36 cellular contexts compared by ENCODE assay signal in the genomic region with DNA sequence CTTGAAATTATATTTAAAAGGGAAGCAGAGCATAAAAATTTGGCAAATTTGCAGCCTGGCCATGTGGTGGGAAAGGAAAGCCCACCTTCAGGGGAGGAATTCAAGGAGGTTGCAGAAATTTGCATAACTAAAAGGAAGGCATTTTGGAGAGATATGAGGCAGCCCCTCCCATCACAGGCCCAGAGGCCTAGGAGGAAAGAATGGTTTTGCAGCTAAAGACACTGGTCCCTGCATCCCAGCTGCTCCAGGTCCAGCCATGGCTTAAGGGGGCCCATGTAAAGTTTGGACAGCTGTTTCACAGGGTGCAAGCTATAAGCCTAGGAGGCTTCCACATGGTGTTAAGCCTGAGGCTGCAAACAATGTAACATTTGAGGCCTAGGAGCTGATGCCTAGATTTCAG.
"Had no signal": no experiment of that assay in that cellular context is flagged by ENCODE, and none has a peak within 500 bp of the region (broad histone marks: within the 10 kb centered on the region; RNA-seq: fewer than 3 reads in every experiment).

No MANE protein-coding gene starts in this region.

- H3K36me3 Mint-ChIP-seq: activated CD4-positive, alpha-beta memory T cell treated with anti-CD3 and anti-CD28 coated beads for 36 hours; activated CD8-positive, alpha-beta memory T cell treated with anti-CD3 and anti-CD28 coated beads, Interleukin-2, amount 10 ng/mL, durations not matched to agents 7 days and 5 days; activated naive CD4-positive, alpha-beta T cell treated with anti-CD3 and anti-CD28 coated beads, Interleukin-2, amount 10 ng/mL, durations not matched to agents 7 days and 5 days; activated naive CD8-positive, alpha-beta T cell treated with anti-CD3 and anti-CD28 coated beads, Interleukin-2, amount 10 ng/mL, durations not matched to agents 7 days and 5 days had no signal

- DNase-seq: activated B cell treated with CpG ODN at 0.5 μM for 24 hours; activated CD4-positive, alpha-beta memory T cell treated with anti-CD3 and anti-CD28 coated beads for 36 hours; activated CD4-positive, alpha-beta T cell treated with anti-CD3 and anti-CD28 coated beads for 48 hours; activated CD4-positive, alpha-beta T cell treated with anti-CD3 and anti-CD28 coated beads, Interleukin-2, amount 50 U/mL, for 1 hour; activated CD8-positive, alpha-beta memory T cell treated with anti-CD3 and anti-CD28 coated beads, Interleukin-2, amount 10 ng/mL, durations not matched to agents 7 days and 5 days; activated CD8-positive, alpha-beta memory T cell treated with anti-CD3 and anti-CD28 coated beads, Interleukin-2, amount 50 U/mL, for 48 hours; activated CD8-positive, alpha-beta T cell treated with anti-CD3 and anti-CD28 coated beads, Interleukin-2, amount 10 ng/mL, durations not matched to agents 7 days and 5 days; activated gamma-delta T cell; activated naive CD4-positive, alpha-beta T cell; activated naive CD4-positive, alpha-beta T cell treated with anti-CD3 and anti-CD28 coated beads, Interleukin-2, amount 10 ng/mL, durations not matched to agents 7 days and 5 days; activated naive CD8-positive, alpha-beta T cell treated with anti-CD3 and anti-CD28 coated beads, Interleukin-2, amount 10 ng/mL, durations not matched to agents 7 days and 5 days; activated T-cell treated with anti-CD3 and anti-CD28 coated beads for 4 hours; activated T-cell treated with anti-CD3 and anti-CD28 coated beads, Interleukin-2, amount 50 U/mL, for 24 hours; activated T-cell treated with anti-CD3 and anti-CD28 coated beads, Interleukin-2, amount 50 U/mL, for 72 hours; amniotic stem cell; anterior cingulate cortex; caudate nucleus; cortex of kidney; dermis blood vessel endothelial cell; effector CD4-positive, alpha-beta T cell; effector memory CD8-positive, alpha-beta T cell; esophagus squamous epithelium; foreskin melanocyte; heart right ventricle; T-cell; T-helper 9 cell; WERI-Rb-1 had no signal

- H3K36me3 ChIP-seq: esophagus squamous epithelium, gastroesophageal sphincter, heart right ventricle, WERI-Rb-1 had no signal

- ATAC-seq: activated CD4-positive, CD25-positive, alpha-beta regulatory T cell treated with anti-CD3 and anti-CD28 coated beads, Interleukin-2, amount 50 U/mL, for 24 hours; activated CD8-positive, alpha-beta memory T cell treated with anti-CD3 and anti-CD28 coated beads, Interleukin-2, amount 10 ng/mL, durations not matched to agents 7 days and 5 days; activated CD8-positive, alpha-beta T cell treated with anti-CD3 and anti-CD28 coated beads, Interleukin-2, amount 10 ng/mL, durations not matched to agents 7 days and 5 days; activated naive CD4-positive, alpha-beta T cell treated with anti-CD3 and anti-CD28 coated beads, Interleukin-2, amount 50 U/mL, for 72 hours; activated T-cell treated with anti-CD3 and anti-CD28 coated beads, Interleukin-2, amount 50 U/mL, for 72 hours; effector memory CD8-positive, alpha-beta T cell; gastroesophageal sphincter; heart right ventricle; T-cell had no signal

- H3K4me1 Mint-ChIP-seq: activated B cell treated with CpG ODN at 0.5 μM for 24 hours; activated CD8-positive, alpha-beta memory T cell treated with anti-CD3 and anti-CD28 coated beads, Interleukin-2, amount 10 ng/mL, durations not matched to agents 7 days and 5 days; activated naive CD4-positive, alpha-beta T cell treated with anti-CD3 and anti-CD28 coated beads, Interleukin-2, amount 10 ng/mL, durations not matched to agents 7 days and 5 days; activated naive CD8-positive, alpha-beta T cell treated with anti-CD3 and anti-CD28 coated beads, Interleukin-2, amount 10 ng/mL, durations not matched to agents 7 days and 5 days; T-cell had no signal

- H3K27ac Mint-ChIP-seq: activated B cell treated with CpG ODN at 0.5 μM for 24 hours; activated CD4-positive, alpha-beta memory T cell treated with anti-CD3 and anti-CD28 coated beads for 36 hours; activated CD8-positive, alpha-beta memory T cell treated with anti-CD3 and anti-CD28 coated beads, Interleukin-2, amount 10 ng/mL, durations not matched to agents 7 days and 5 days; activated CD8-positive, alpha-beta T cell treated with anti-CD3 and anti-CD28 coated beads, Interleukin-2, amount 10 ng/mL, durations not matched to agents 7 days and 5 days; activated naive CD4-positive, alpha-beta T cell treated with anti-CD3 and anti-CD28 coated beads, Interleukin-2, amount 10 ng/mL, durations not matched to agents 7 days and 5 days; activated naive CD4-positive, alpha-beta T cell treated with anti-CD3 and anti-CD28 coated beads, Interleukin-2, amount 50 U/mL, for 72 hours; activated naive CD8-positive, alpha-beta T cell treated with anti-CD3 and anti-CD28 coated beads, Interleukin-2, amount 10 ng/mL, durations not matched to agents 7 days and 5 days; activated T-cell treated with anti-CD3 and anti-CD28 coated beads, Interleukin-2, amount 50 U/mL, for 24 hours; activated T-cell treated with anti-CD3 and anti-CD28 coated beads, Interleukin-2, amount 50 U/mL, for 72 hours; effector memory CD8-positive, alpha-beta T cell; T-cell; T-helper 1 cell treated with Interleukin-12 subunit alpha and Interleukin-12 subunit beta and Interleukin-4 antibody, amounts not matched to agents 30 μg/mL and 1 μg/mL, for 36 hours had no signal

- FAIRE-seq: astrocyte, colon, endometrium, endothelial cell of umbilical vein had no signal

- H3K27me3 ChIP-seq: esophagus squamous epithelium, gastroesophageal sphincter, heart right ventricle had no signal

- H3K4me1 ChIP-seq: esophagus squamous epithelium, gastroesophageal sphincter, heart right ventricle had no signal

- H3K27ac ChIP-seq: epithelial cell of prostate, esophagus squamous epithelium, gastroesophageal sphincter, heart right ventricle, WERI-Rb-1 had no signal

- H3K27me3 Mint-ChIP-seq: activated B cell treated with CpG ODN at 0.5 μM for 24 hours; activated CD4-positive, alpha-beta memory T cell treated with anti-CD3 and anti-CD28 coated beads for 36 hours; activated CD8-positive, alpha-beta memory T cell treated with anti-CD3 and anti-CD28 coated beads, Interleukin-2, amount 10 ng/mL, durations not matched to agents 7 days and 5 days; activated naive CD4-positive, alpha-beta T cell treated with anti-CD3 and anti-CD28 coated beads, Interleukin-2, amount 10 ng/mL, durations not matched to agents 7 days and 5 days; activated naive CD8-positive, alpha-beta T cell treated with anti-CD3 and anti-CD28 coated beads, Interleukin-2, amount 10 ng/mL, durations not matched to agents 7 days and 5 days; activated T-cell treated with anti-CD3 and anti-CD28 coated beads, Interleukin-2, amount 50 U/mL, for 24 hours; effector memory CD8-positive, alpha-beta T cell; T-cell had no signal

- H3K4me3 ChIP-seq: esophagus squamous epithelium, gastroesophageal sphincter, heart right ventricle had no signal

- H3K4me3 Mint-ChIP-seq: activated B cell treated with CpG ODN at 0.5 μM for 24 hours; activated CD4-positive, alpha-beta memory T cell treated with anti-CD3 and anti-CD28 coated beads for 36 hours; activated CD8-positive, alpha-beta memory T cell treated with anti-CD3 and anti-CD28 coated beads, Interleukin-2, amount 10 ng/mL, durations not matched to agents 7 days and 5 days; activated CD8-positive, alpha-beta T cell treated with anti-CD3 and anti-CD28 coated beads, Interleukin-2, amount 10 ng/mL, durations not matched to agents 7 days and 5 days; activated naive CD4-positive, alpha-beta T cell treated with anti-CD3 and anti-CD28 coated beads, Interleukin-2, amount 10 ng/mL, durations not matched to agents 7 days and 5 days; activated naive CD8-positive, alpha-beta T cell treated with anti-CD3 and anti-CD28 coated beads, Interleukin-2, amount 10 ng/mL, durations not matched to agents 7 days and 5 days; activated T-cell treated with anti-CD3 and anti-CD28 coated beads, Interleukin-2, amount 50 U/mL, for 24 hours; activated T-cell treated with anti-CD3 and anti-CD28 coated beads, Interleukin-2, amount 50 U/mL, for 72 hours; effector memory CD8-positive, alpha-beta T cell; T-cell; T-helper 1 cell treated with Interleukin-12 subunit alpha and Interleukin-12 subunit beta and Interleukin-4 antibody, amounts not matched to agents 30 μg/mL and 1 μg/mL, for 36 hours had no signal
